In genomic region chr1:25232866-25233784, GRCh38 we compare ENCODE assay signal across 8 cellular contexts. TPM values are rescaled to one million over a fixed set of nuclear protein-coding genes. Genes with fewer than 3 reads are reported as not detected.
DNase-seq lines count a peak whose midpoint lies in the region; ATAC-seq and TF ChIP-seq lines count a peak whose summit lies in the region.

No MANE protein-coding gene starts in this region.

- H3K27me3 ChIP-seq in CD8-positive, alpha-beta T cell (ENCODE audit: insufficient read depth, low read length): no peaks in the 10 kb centered on the region
- H3K27me3 ChIP-seq in ovary: no peaks in the 10 kb centered on the region

- H3K4me3 Mint-ChIP-seq in CD8-positive, alpha-beta T cell: no peak overlapping the region
- no peak overlapping the region for H3K4me3 Mint-ChIP-seq in type B pancreatic cell

- WGBS in ovary, 3 donors: 20 to 21% (median 20%) methylated on average over 13 of the region's 13 CpGs

- no peak overlapping the region for H3K27ac Mint-ChIP-seq in CD8-positive, alpha-beta T cell
- no peak overlapping the region for H3K27ac Mint-ChIP-seq in type B pancreatic cell

- peak; percentile 36 for ATAC-seq in CD8-positive, alpha-beta T cell
- ATAC-seq in GM19324 (IDR thresholded peaks at IDR 0.05; ENCODE audit: low FRiP score, unreplicated experiment) (peak; percentile 52), Right ventricle myocardium superior (ENCODE audit: poor library complexity) (peak; percentile 88)

- DNase-seq in CD8-positive, alpha-beta T cell: peak; percentile 28 to 72 (median 54)
- DNase-seq in HPDE6-E6E7 (ENCODE audit: extremely low spot score) (peak; percentile 77), RWPE1 (ENCODE audit: low spot score) (peak; percentile 91), Right ventricle myocardium superior (peak; percentile 85), ovary (peak; percentile 57 to 78 (median 66)), type B pancreatic cell (ENCODE audit: extremely low spot score, unreplicated experiment) (no peak)
- peak; percentile 53 for DNase-seq in activated naive CD4-positive, alpha-beta T cell treated with anti-CD3 and anti-CD28 coated beads, Interleukin-2, amount 50 U/mL, for 16 hours

- H3K27me3 Mint-ChIP-seq in CD8-positive, alpha-beta T cell (ENCODE audit: low read depth): no peaks in the 10 kb centered on the region
- H3K27me3 Mint-ChIP-seq in type B pancreatic cell: no peaks in the 10 kb centered on the region

- H3K4me1 Mint-ChIP-seq in CD8-positive, alpha-beta T cell (ENCODE audit: low read depth): peaks cover 41% of the 10 kb centered on the region
- H3K4me1 Mint-ChIP-seq in type B pancreatic cell (ENCODE audit: unreplicated experiment): peaks cover 7% of the 10 kb centered on the region

- no peak for TF ChIP-seq EP300 in ovary (IDR thresholded peaks at IDR 0.05)

- intact Hi-C loops in CD8-positive, alpha-beta T cell (cut with DNase I, micrococcal nuclease): loop anchor here (1.0 to 10.0 kb wide), 11 partner anchors 7 to 1689 kb away; partner anchors contain the start of genes RSRP1 (in 2 of the 2), SRRM1 (in 2 of the 2), MACO1 (in 1 of the 2) and MTFR1L (in 1 of the 2)
- intact Hi-C loops in Right ventricle myocardium superior (cut with DNase I) (no loop called here), ovary (cut with DNase I) (no loop called here)

- peaks cover 23% of the 10 kb centered on the region for H3K4me1 ChIP-seq in CD8-positive, alpha-beta T cell (ENCODE audit: insufficient read depth, low read length)
- peaks cover 5% of the 10 kb centered on the region for H3K4me1 ChIP-seq in ovary (ENCODE audit: insufficient read depth)

- no peak for TF ChIP-seq CTCF in CD8-positive, alpha-beta T cell (IDR thresholded peaks at IDR 0.05)
- TF ChIP-seq CTCF in RWPE1 (conservative IDR thresholded peaks at IDR 0.05; ENCODE audit: low read depth): no peak
- TF ChIP-seq CTCF in ovary (IDR thresholded peaks at IDR 0.05): no peak
- TF ChIP-seq CTCF in type B pancreatic cell (conservative IDR thresholded peaks at IDR 0.05): no peak

- POLR2A ChIA-PET in CD8-positive, alpha-beta T cell (lab: Charles Lee): interaction anchor here (0.9 to 4.3 kb wide), 22 partner anchors 8 to 1542 kb away, joined by 3 to 131 read pairs (median 4); partner anchors contain the start of genes CLIC4, MACO1, MTFR1L and RPL11
- POLR2A ChIA-PET in RWPE1 (lab: Yijun Ruan, JAX; ENCODE audit: low non-redundant PET): interaction anchor here (1.3 to 1.9 kb wide), 2 partner anchors 8 to 14 kb away, joined by 4 to 11 read pairs; partner anchors contain the start of gene RSRP1

- no peaks in the 10 kb centered on the region for H3K9me3 Mint-ChIP-seq in CD8-positive, alpha-beta T cell
- H3K9me3 Mint-ChIP-seq in type B pancreatic cell: no peaks in the 10 kb centered on the region

- H3K36me3 ChIP-seq in CD8-positive, alpha-beta T cell (ENCODE audit: insufficient read depth, low read length): peaks cover 5% of the 10 kb centered on the region
- H3K36me3 ChIP-seq in ovary: no peaks in the 10 kb centered on the region

- peak overlapping the region; percentile 94 for H3K27ac ChIP-seq in CD8-positive, alpha-beta T cell (ENCODE audit: low read depth, low read length)
- H3K27ac ChIP-seq in RWPE1 (peak overlapping the region; percentile 89), ovary (peak overlapping the region; percentile 77 to 78)

- H3K4me3 ChIP-seq in CD8-positive, alpha-beta T cell (ENCODE audit: low read depth, low read length): peak overlapping the region; percentile 60
- peak overlapping the region; percentile 74 for H3K4me3 ChIP-seq in ovary

- CTCF ChIA-PET in CD8-positive, alpha-beta T cell (lab: Charles Lee): interaction anchor here (1.5 to 5.6 kb wide), 3 partner anchors 12 to 28 kb away, joined by 3 to 22 read pairs (median 4); partner anchors contain the start of gene RSRP1
- CTCF ChIA-PET in RWPE1 (lab: Yijun Ruan, JAX): interaction anchor here (0.5 kb wide), 1 partner anchor 13 kb away, joined by 3 read pairs; no protein-coding TSS in a partner anchor

- H3K36me3 Mint-ChIP-seq in CD8-positive, alpha-beta T cell: peaks cover 34% of the 10 kb centered on the region
- peaks cover 17% of the 10 kb centered on the region for H3K36me3 Mint-ChIP-seq in type B pancreatic cell

- H3K9me3 ChIP-seq in CD8-positive, alpha-beta T cell (ENCODE audit: low read length): no peaks in the 10 kb centered on the region
- H3K9me3 ChIP-seq in ovary: no peaks in the 10 kb centered on the region

- no peak for TF ChIP-seq POLR2A in ovary (IDR thresholded peaks at IDR 0.05)

RNA-seq across cellular contexts. Expression of gene SYF2, which starts 0.8 kb away (rescaled TPM):
- total RNA-seq in CD8-positive, alpha-beta T cell: 100 to 1,000 TPM; 103 to 118 TPM
- total RNA-seq in Right ventricle myocardium superior (31.1 TPM), ovary (100 to 1,000 TPM in 1 of 7 donors, 10 to 100 TPM in 6; 38.2 to 106 (median 64.5) TPM), type B pancreatic cell (ENCODE audit: low replicate concordance) (33.7 and 35.9 TPM in 2 replicates)
- 100 to 1,000 TPM; 122 to 141 TPM for polyA plus RNA-seq in ovary

RNA-seq across cellular contexts. Expression of gene RSRP1, which starts 14.1 kb away (rescaled TPM):
- 100 to 1,000 TPM; 472 to 482 TPM for total RNA-seq in CD8-positive, alpha-beta T cell
- total RNA-seq in Right ventricle myocardium superior: 35.5 TPM
- 100 to 1,000 TPM in 2 of 7 donors, 10 to 100 TPM in 5; 52.1 to 138 (median 82.1) TPM for total RNA-seq in ovary
- 100 to 1,000 TPM in 1 of 2 donors, 10 to 100 TPM in 1; 70.0 to 131 TPM for polyA plus RNA-seq in ovary
- 97.6 and 109 TPM in 2 replicates for total RNA-seq in type B pancreatic cell (ENCODE audit: low replicate concordance)

RNA-seq across cellular contexts. Expression of gene RHD, which starts 39.2 kb away (rescaled TPM):
- total RNA-seq in CD8-positive, alpha-beta T cell: under 1 TPM; 0.14 to 0.19 TPM
- total RNA-seq in Right ventricle myocardium superior (not detected), ovary (not detected), type B pancreatic cell (ENCODE audit: low replicate concordance) (not detected in 2 replicates)
- not detected for polyA plus RNA-seq in ovary

Comparison
In these comparisons a context has a peak if more than half of its experiments do, and no peak if none do; other contexts are left out.
1. ATAC-seq: peak in every context shown above with its lines; median percentile 88 in Right ventricle myocardium superior; 52 in GM19324; 36 in CD8-positive, alpha-beta T cell.
2. intact Hi-C loops: an anchor here in CD8-positive, alpha-beta T cell (1.0 to 10.0 kb wide); none called in Right ventricle myocardium superior and ovary.